Comparison of ENCODE assay signal across 9 cellular contexts in genomic region chr19:17303940-17304267, GRCh38. TPM values are rescaled to one million over a fixed set of nuclear protein-coding genes. Genes with fewer than 3 reads are reported as not detected.
DNase-seq lines count a peak whose midpoint lies in the region; FAIRE-seq and TF ChIP-seq lines count a peak whose summit lies in the region.
"Had no signal": no experiment of that assay in that cellular context is flagged by ENCODE, and none has a peak within 500 bp of the region (broad histone marks: within the 10 kb centered on the region; RNA-seq: fewer than 3 reads in every experiment).

No MANE protein-coding gene starts in this region.

- H3K9me3 ChIP-seq in CD4-positive, alpha-beta memory T cell (ENCODE audit: control insufficient read depth in 1 of 2, low read length in 2 of 2), result no peaks in the 10 kb centered on the region
- H3K9me3 ChIP-seq in OCI-LY1 (ENCODE audit: low read length), result no peaks in the 10 kb centered on the region

- H3K27ac Mint-ChIP-seq in CD4-positive, alpha-beta memory T cell, result peak overlapping the region in 5 of 7 donors; percentile 42 to 80 (median 61)
- no peak overlapping the region for H3K27ac Mint-ChIP-seq in neural crest cell (ENCODE audit: unreplicated experiment)

- H3K9me2 ChIP-seq in OCI-LY1 (ENCODE audit: low read depth, low read length), result no peaks in the 10 kb centered on the region

- no peak overlapping the region for H3K4me3 ChIP-seq in CD4-positive, alpha-beta memory T cell (ENCODE audit: low read length in 2 of 2)
- H3K4me3 ChIP-seq in OCI-LY1 (ENCODE audit: low read depth, low read length, poor library complexity, severe bottlenecking) (peak overlapping the region; percentile 78), dorsolateral prefrontal cortex (peak overlapping the region in 45 of 59 donors; percentile 53 to 95 (median 84))

- no peak for DNase-seq in CD4-positive, alpha-beta memory T cell
- no peak for DNase-seq in dorsolateral prefrontal cortex
- no peak for DNase-seq in neural crest cell (ENCODE audit: low read depth, low spot score)
- no peak for DNase-seq in activated CD4-positive, CD25-positive, alpha-beta regulatory T cell treated with anti-CD3 and anti-CD28 coated beads, Interleukin-2, amount 50 U/mL, for 72 hours
- DNase-seq in RCC 7860 (ENCODE audit: low spot score), result no peak
- no peak for DNase-seq in substantia nigra (lab: John Stamatoyannopoulos, UW)
- no peak for DNase-seq in RPMI8226

- CTCF ChIA-PET in CD4-positive, alpha-beta memory T cell (lab: Charles Lee; ENCODE audit: partially characterized antibody), result interaction anchor here (1.1 to 2.8 kb wide), 5 partner anchors 11 to 82 kb away, joined by 3 to 33 read pairs (median 4); partner anchors contain the start of gene BABAM1

- H3K27me3 Mint-ChIP-seq in CD4-positive, alpha-beta memory T cell, result no peaks in the 10 kb centered on the region
- peaks cover 3% of the 10 kb centered on the region for H3K27me3 Mint-ChIP-seq in neural crest cell (ENCODE audit: low read depth)

- peak overlapping the region; percentile 84 for H3K4me2 ChIP-seq in OCI-LY1 (ENCODE audit: low read length)

- no peaks in the 10 kb centered on the region for H3K36me3 ChIP-seq in CD4-positive, alpha-beta memory T cell (ENCODE audit: insufficient read depth, low read length)
- peaks cover 11% of the 10 kb centered on the region for H3K36me3 ChIP-seq in OCI-LY1 (ENCODE audit: insufficient read depth, low read length)

- H3K4me1 Mint-ChIP-seq in CD4-positive, alpha-beta memory T cell, result peaks cover 14 to 58% (median 35%) of the 10 kb centered on the region in 4 donors
- H3K4me1 Mint-ChIP-seq in neural crest cell, result peaks cover 33% of the 10 kb centered on the region

- POLR2A ChIA-PET in CD4-positive, alpha-beta memory T cell (lab: Charles Lee; ENCODE audit: partially characterized antibody), result interaction anchor here (1.4 to 5.8 kb wide), 3 partner anchors 31 to 78 kb away, joined by 3 to 64 read pairs (median 5); partner anchors contain the start of genes ANO8, BABAM1, GTPBP3 and OCEL1

- peaks cover 0 to 2% of the 10 kb centered on the region in 2 donors for H3K36me3 Mint-ChIP-seq in CD4-positive, alpha-beta memory T cell
- peaks cover under 1% of the 10 kb centered on the region for H3K36me3 Mint-ChIP-seq in neural crest cell (ENCODE audit: low read depth)

- H4K20me1 ChIP-seq in OCI-LY1 (ENCODE audit: insufficient read depth, low read length), result no peaks in the 10 kb centered on the region

- no peaks in the 10 kb centered on the region for H3K27me3 ChIP-seq in CD4-positive, alpha-beta memory T cell (ENCODE audit: insufficient read depth, low read length)
- H3K27me3 ChIP-seq in OCI-LY1 (ENCODE audit: insufficient read depth, low read length) (no peaks in the 10 kb centered on the region), dorsolateral prefrontal cortex (no peaks in the 10 kb centered on the region)
- H3K27me3 ChIP-seq: foreskin keratinocyte had no signal

- H3K4me1 ChIP-seq in CD4-positive, alpha-beta memory T cell (ENCODE audit: insufficient read depth, low read length), result peaks cover 46% of the 10 kb centered on the region
- peaks cover 39% of the 10 kb centered on the region for H3K4me1 ChIP-seq in OCI-LY1 (ENCODE audit: insufficient read depth, low read length, severe bottlenecking)

- FAIRE-seq in RCC 7860 (lab: Jason Lieb, UNC), result no peak

- H3K27ac ChIP-seq in CD4-positive, alpha-beta memory T cell (ENCODE audit: low read depth, low read length), result no peak overlapping the region
- peak overlapping the region; percentile 18 for H3K27ac ChIP-seq in OCI-LY1 (ENCODE audit: low read depth, low read length, poor library complexity, severe bottlenecking)
- H3K27ac ChIP-seq in dorsolateral prefrontal cortex, result peak overlapping the region in 36 of 59 donors; percentile 25 to 99 (median 84)
- H3K27ac ChIP-seq in substantia nigra (ENCODE audit: low read depth, low read length, poor library complexity, severe bottlenecking), result no peak overlapping the region
- H3K27ac ChIP-seq: foreskin keratinocyte had no signal

- TF ChIP-seq CTCF in OCI-LY1 (IDR thresholded peaks at IDR 0.05; ENCODE audit: low read length), result no peak
- TF ChIP-seq CTCF in dorsolateral prefrontal cortex (IDR thresholded peaks at IDR 0.05 in 54 of 56, conservative IDR thresholded peaks at IDR 0.05 in 2 of 56; ENCODE audit: low read depth in 1 of 56, partially characterized antibody in 56 of 56), result no peak
- TF ChIP-seq CTCF in neural crest cell (conservative IDR thresholded peaks at IDR 0.05), result no peak

- intact Hi-C loops in CD4-positive, alpha-beta memory T cell (cut with micrococcal nuclease), result no loop called here
- intact Hi-C loops in dorsolateral prefrontal cortex (cut with DNase I), result loop anchor here in 1 of 2 donors (2.0 kb wide), 1 partner anchor 31 kb away; the partner anchor contains the start of gene ANO8

- H3K9ac ChIP-seq in OCI-LY1 (ENCODE audit: low read length), result peak overlapping the region; percentile 43; the same call in 1 of the 2 replicates

- peaks cover 6% of the 10 kb centered on the region; the same call in 1 of the 2 replicates for H3F3A ChIP-seq in OCI-LY1 (ENCODE audit: insufficient read depth, low read length)

- H3K4me3 Mint-ChIP-seq in CD4-positive, alpha-beta memory T cell, result peak overlapping the region in 7 of 8 donors; percentile 67 to 91 (median 80)
- H3K4me3 Mint-ChIP-seq in neural crest cell, result peak overlapping the region; percentile 85

- H3K79me2 ChIP-seq in OCI-LY1 (ENCODE audit: insufficient read depth, low read length), result no peaks in the 10 kb centered on the region; the same call in 1 of the 2 replicates

- no peak overlapping the region for H2AFZ ChIP-seq in OCI-LY1 (ENCODE audit: low read length)

- H3K9me3 Mint-ChIP-seq in CD4-positive, alpha-beta memory T cell, result no peaks in the 10 kb centered on the region
- H3K9me3 Mint-ChIP-seq in neural crest cell, result no peaks in the 10 kb centered on the region

RNA-seq across cellular contexts. Expression of gene ABHD8, which starts 0.7 kb away (rescaled TPM):
- total RNA-seq in CD4-positive, alpha-beta memory T cell, result 10 to 100 TPM in 1 of 2 experiments, 1 to 10 TPM in 1; 9.3 to 10.1 TPM
- 1 to 10 TPM; 6.0 to 7.9 TPM for polyA plus RNA-seq in CD4-positive, alpha-beta memory T cell
- total RNA-seq in dorsolateral prefrontal cortex, result 100 to 1,000 TPM in 7 of 120 experiments, 10 to 100 TPM in 113; 22.5 to 113 (median 78.2) TPM
- 8.1 and 8.5 TPM in 2 replicates for total RNA-seq in neural crest cell

RNA-seq across cellular contexts. Expression of gene MRPL34, which starts 1.8 kb away (rescaled TPM):
- total RNA-seq in CD4-positive, alpha-beta memory T cell, result 10 to 100 TPM; 69.4 to 74.1 TPM
- 100 to 1,000 TPM; 231 to 250 TPM for polyA plus RNA-seq in CD4-positive, alpha-beta memory T cell
- 10 to 100 TPM; 41.6 to 99.8 (median 67.2) TPM for total RNA-seq in dorsolateral prefrontal cortex
- total RNA-seq in neural crest cell, result 73.4 and 74.2 TPM in 2 replicates

RNA-seq across cellular contexts. Expression of gene DDA1, which starts 5.5 kb away (rescaled TPM):
- total RNA-seq in CD4-positive, alpha-beta memory T cell, result 10 to 100 TPM; 36.4 to 42.6 TPM
- polyA plus RNA-seq in CD4-positive, alpha-beta memory T cell, result 10 to 100 TPM; 31.6 to 42.6 TPM
- total RNA-seq in dorsolateral prefrontal cortex (10 to 100 TPM; 33.9 to 94.0 (median 52.4) TPM), neural crest cell (44.9 and 49.9 TPM in 2 replicates)

RNA-seq across cellular contexts. Expression of gene ANKLE1, which starts 22.2 kb away (rescaled TPM):
- total RNA-seq in CD4-positive, alpha-beta memory T cell, result 1 to 10 TPM; 2.8 to 5.1 TPM
- polyA plus RNA-seq in CD4-positive, alpha-beta memory T cell, result under 1 TPM; 0.41 to 0.80 TPM
- 1 to 10 TPM in 113 of 120 experiments, under 1 TPM in 7; 0.68 to 6.6 (median 2.6) TPM for total RNA-seq in dorsolateral prefrontal cortex
- total RNA-seq in neural crest cell, result 4.5 and 4.9 TPM in 2 replicates

RNA-seq across cellular contexts. Expression of gene ANO8, which starts 30.8 kb away (rescaled TPM):
- 10 to 100 TPM; 17.7 to 21.5 TPM for total RNA-seq in CD4-positive, alpha-beta memory T cell
- polyA plus RNA-seq in CD4-positive, alpha-beta memory T cell, result under 1 TPM in 1 of 2 donors, not detected in 1; 0.11 TPM
- 10 to 100 TPM; 26.1 to 65.6 (median 37.6) TPM for total RNA-seq in dorsolateral prefrontal cortex
- 37.4 and 43.3 TPM in 2 replicates for total RNA-seq in neural crest cell

Comparison
In these comparisons a context has a peak if more than half of its experiments do, and no peak if none do; other contexts are left out.
1. H3K27ac ChIP-seq: peak in OCI-LY1 (single experiment) and dorsolateral prefrontal cortex (36 of 59); none in CD4-positive, alpha-beta memory T cell (single experiment) and substantia nigra (single experiment).
2. H3K4me3 ChIP-seq: peak in OCI-LY1 (single experiment) and dorsolateral prefrontal cortex (45 of 59); none in CD4-positive, alpha-beta memory T cell (0 of 2).